Comparison of ENCODE assay signal across 1 cellular context in the genomic region with DNA sequence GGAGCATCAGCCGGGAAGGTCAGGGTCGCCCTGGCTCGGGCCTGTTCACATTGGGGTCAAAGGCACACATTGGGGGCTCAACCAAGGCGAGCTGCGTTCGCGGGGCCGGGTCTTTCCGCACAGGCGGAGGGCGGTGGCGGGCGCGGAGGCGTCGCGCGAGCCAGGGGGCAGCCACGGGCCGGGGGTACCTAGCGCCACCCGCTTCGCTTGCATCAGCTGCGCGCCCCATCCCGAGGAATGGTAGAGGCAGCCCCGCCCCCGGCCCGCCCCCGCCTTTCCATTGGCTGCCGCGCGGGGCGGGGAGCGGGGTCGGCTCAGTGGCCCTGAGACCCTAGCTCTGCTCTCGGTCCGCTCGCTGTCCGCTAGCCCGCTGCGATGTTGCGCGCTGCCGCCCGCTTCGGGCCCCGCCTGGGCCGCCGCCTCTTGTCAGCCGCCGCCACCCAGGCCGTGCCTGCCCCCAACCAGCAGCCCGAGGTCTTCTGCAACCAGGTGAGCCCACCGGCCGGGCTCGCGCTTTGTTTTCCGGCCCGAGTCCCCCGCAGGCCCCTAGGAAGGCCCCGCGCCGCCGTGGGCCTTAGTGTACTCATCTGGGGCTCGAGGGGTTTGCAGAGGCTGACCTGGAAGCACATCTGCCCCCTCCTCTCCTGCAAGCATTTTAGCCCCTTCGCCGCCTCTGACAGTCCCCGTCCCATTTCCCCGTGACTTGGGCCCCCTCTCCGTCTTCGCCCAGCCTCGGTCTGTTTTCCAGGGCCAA.
TF ChIP-seq lines count a peak whose summit lies in the region.

A gene (plus strand): TSS at position 326 of the 754 bp plus-strand sequence. CDS start 50 bp downstream, at position 376.

TF ChIP-seq in HepG2, 621 proteins besides CTCF, POLR2A, EP300 and RAD21 (continued from another document and continues in another):
- TF ChIP-seq, protein P1, sequence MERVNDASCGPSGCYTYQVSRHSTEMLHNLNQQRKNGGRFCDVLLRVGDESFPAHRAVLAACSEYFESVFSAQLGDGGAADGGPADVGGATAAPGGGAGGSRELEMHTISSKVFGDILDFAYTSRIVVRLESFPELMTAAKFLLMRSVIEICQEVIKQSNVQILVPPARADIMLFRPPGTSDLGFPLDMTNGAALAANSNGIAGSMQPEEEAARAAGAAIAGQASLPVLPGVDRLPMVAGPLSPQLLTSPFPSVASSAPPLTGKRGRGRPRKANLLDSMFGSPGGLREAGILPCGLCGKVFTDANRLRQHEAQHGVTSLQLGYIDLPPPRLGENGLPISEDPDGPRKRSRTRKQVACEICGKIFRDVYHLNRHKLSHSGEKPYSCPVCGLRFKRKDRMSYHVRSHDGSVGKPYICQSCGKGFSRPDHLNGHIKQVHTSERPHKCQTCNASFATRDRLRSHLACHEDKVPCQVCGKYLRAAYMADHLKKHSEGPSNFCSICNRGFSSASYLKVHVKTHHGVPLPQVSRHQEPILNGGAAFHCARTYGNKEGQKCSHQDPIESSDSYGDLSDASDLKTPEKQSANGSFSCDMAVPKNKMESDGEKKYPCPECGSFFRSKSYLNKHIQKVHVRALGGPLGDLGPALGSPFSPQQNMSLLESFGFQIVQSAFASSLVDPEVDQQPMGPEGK (CRISPR knock-in tag; IDR thresholded peaks at IDR 0.05) = peak; percentile 80
- TF ChIP-seq, protein P2, sequence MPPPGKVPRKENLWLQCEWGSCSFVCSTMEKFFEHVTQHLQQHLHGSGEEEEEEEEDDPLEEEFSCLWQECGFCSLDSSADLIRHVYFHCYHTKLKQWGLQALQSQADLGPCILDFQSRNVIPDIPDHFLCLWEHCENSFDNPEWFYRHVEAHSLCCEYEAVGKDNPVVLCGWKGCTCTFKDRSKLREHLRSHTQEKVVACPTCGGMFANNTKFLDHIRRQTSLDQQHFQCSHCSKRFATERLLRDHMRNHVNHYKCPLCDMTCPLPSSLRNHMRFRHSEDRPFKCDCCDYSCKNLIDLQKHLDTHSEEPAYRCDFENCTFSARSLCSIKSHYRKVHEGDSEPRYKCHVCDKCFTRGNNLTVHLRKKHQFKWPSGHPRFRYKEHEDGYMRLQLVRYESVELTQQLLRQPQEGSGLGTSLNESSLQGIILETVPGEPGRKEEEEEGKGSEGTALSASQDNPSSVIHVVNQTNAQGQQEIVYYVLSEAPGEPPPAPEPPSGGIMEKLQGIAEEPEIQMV (CRISPR knock-in tag; IDR thresholded peaks at IDR 0.05; ENCODE audit: low read depth) = peak; percentile 97
- TF ChIP-seq ZBTB42 (CRISPR knock-in tag; IDR thresholded peaks at IDR 0.05) (no peak), DPF2 (CRISPR knock-in tag; IDR thresholded peaks at IDR 0.05; ENCODE audit: borderline replicate concordance, low read depth) (0 out of 2 replicates have a peak, but pooled peaks have one; percentile 11), NR2F2 (IDR thresholded peaks at IDR 0.05; ENCODE audit: borderline replicate concordance, low read depth) (peak; percentile 29; the same call in 1 of the 2 replicates), ZNF773 (CRISPR knock-in tag; IDR thresholded peaks at IDR 0.05; ENCODE audit: borderline replicate concordance) (peak; percentile 75; the same call in 1 of the 2 replicates), ZNF605 (CRISPR knock-in tag; IDR thresholded peaks at IDR 0.05) (peak; percentile 66; the same call in 1 of the 2 replicates), ZNF776 (CRISPR knock-in tag; IDR thresholded peaks at IDR 0.05) (peak; percentile 68), ZNF44 (CRISPR knock-in tag; IDR thresholded peaks at IDR 0.05) (0 out of 2 replicates have a peak, but pooled peaks have one; percentile 45), TMF1 (CRISPR knock-in tag; IDR thresholded peaks at IDR 0.05; ENCODE audit: low read depth) (peak; percentile 48; the same call in 1 of the 2 replicates), KDM2A (CRISPR knock-in tag; IDR thresholded peaks at IDR 0.05; ENCODE audit: borderline replicate concordance, low read depth) (peak; percentile 91), ZNF703 (CRISPR knock-in tag; IDR thresholded peaks at IDR 0.05; ENCODE audit: borderline replicate concordance) (peak; percentile 84; the same call in 1 of the 2 replicates), ZBTB20 (CRISPR knock-in tag; IDR thresholded peaks at IDR 0.05; ENCODE audit: borderline replicate concordance, low read depth) (0 out of 2 replicates have a peak, but pooled peaks have one; percentile 45), ZNF567 (CRISPR knock-in tag; IDR thresholded peaks at IDR 0.05; ENCODE audit: borderline replicate concordance) (no peak), SP1 (IDR thresholded peaks at IDR 0.05) (no peak), SP1 (CRISPR knock-in tag; IDR thresholded peaks at IDR 0.05) (peak; percentile 75; the same call in 1 of the 2 replicates), ZFX (CRISPR knock-in tag; IDR thresholded peaks at IDR 0.05; ENCODE audit: low read depth) (peak; percentile 97), ZNF883 (CRISPR knock-in tag; IDR thresholded peaks at IDR 0.05; ENCODE audit: not compliant biosample characterization) (peak; percentile 53), GPN1 (CRISPR knock-in tag; IDR thresholded peaks at IDR 0.05; ENCODE audit: borderline replicate concordance) (no peak), HOXA9 (CRISPR knock-in tag; IDR thresholded peaks at IDR 0.05; ENCODE audit: borderline replicate concordance) (peak; percentile 84; the same call in 1 of the 2 replicates), SAFB2 (CRISPR knock-in tag; IDR thresholded peaks at IDR 0.05; ENCODE audit: borderline replicate concordance, low read depth) (no peak), PHF21A (CRISPR knock-in tag; IDR thresholded peaks at IDR 0.05) (peak; percentile 48), ZMYM2 (CRISPR knock-in tag; IDR thresholded peaks at IDR 0.05) (peak; percentile 22; the same call in 1 of the 2 replicates), YY1 (IDR thresholded peaks at IDR 0.05; ENCODE audit: insufficient read depth, insufficient replicate concordance, low read depth, low read length) (peak; percentile 20), HDAC2 (CRISPR knock-in tag; IDR thresholded peaks at IDR 0.05) (peak; percentile 22), NFKB2 (CRISPR knock-in tag; IDR thresholded peaks at IDR 0.05; ENCODE audit: borderline replicate concordance) (peak; percentile 45; the same call in 1 of the 2 replicates), MED13 (CRISPR knock-in tag; IDR thresholded peaks at IDR 0.05) (peak; percentile 46; the same call in 1 of the 2 replicates), HDAC1 (CRISPR knock-in tag; IDR thresholded peaks at IDR 0.05) (peak; percentile 21; the same call in 1 of the 2 replicates)
- TF ChIP-seq, protein P3, sequence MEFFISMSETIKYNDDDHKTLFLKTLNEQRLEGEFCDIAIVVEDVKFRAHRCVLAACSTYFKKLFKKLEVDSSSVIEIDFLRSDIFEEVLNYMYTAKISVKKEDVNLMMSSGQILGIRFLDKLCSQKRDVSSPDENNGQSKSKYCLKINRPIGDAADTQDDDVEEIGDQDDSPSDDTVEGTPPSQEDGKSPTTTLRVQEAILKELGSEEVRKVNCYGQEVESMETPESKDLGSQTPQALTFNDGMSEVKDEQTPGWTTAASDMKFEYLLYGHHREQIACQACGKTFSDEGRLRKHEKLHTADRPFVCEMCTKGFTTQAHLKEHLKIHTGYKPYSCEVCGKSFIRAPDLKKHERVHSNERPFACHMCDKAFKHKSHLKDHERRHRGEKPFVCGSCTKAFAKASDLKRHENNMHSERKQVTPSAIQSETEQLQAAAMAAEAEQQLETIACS (CRISPR knock-in tag; IDR thresholded peaks at IDR 0.05) = peak; percentile 28; the same call in 1 of the 2 replicates
- TF ChIP-seq, protein P4, sequence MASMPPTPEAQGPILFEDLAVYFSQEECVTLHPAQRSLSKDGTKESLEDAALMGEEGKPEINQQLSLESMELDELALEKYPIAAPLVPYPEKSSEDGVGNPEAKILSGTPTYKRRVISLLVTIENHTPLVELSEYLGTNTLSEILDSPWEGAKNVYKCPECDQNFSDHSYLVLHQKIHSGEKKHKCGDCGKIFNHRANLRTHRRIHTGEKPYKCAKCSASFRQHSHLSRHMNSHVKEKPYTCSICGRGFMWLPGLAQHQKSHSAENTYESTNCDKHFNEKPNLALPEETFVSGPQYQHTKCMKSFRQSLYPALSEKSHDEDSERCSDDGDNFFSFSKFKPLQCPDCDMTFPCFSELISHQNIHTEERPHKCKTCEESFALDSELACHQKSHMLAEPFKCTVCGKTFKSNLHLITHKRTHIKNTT (CRISPR knock-in tag; IDR thresholded peaks at IDR 0.05) = no peak
- TF ChIP-seq, protein P5, sequence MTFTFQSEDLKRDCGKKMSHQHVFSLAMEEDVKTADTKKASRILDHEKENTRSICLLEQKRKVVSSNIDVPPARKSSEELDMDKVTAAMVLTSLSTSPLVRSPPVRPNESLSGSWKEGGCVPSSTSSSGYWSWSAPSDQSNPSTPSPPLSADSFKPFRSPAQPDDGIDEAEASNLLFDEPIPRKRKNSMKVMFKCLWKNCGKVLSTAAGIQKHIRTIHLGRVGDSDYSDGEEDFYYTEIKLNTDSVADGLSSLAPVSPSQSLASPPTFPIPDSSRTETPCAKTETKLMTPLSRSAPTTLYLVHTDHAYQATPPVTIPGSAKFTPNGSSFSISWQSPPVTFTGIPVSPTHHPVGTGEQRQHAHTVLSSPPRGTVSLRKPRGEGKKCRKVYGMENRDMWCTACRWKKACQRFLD (CRISPR knock-in tag; IDR thresholded peaks at IDR 0.05; ENCODE audit: borderline replicate concordance) = peak; percentile 81; the same call in 1 of the 2 replicates
- TF ChIP-seq, protein P6, sequence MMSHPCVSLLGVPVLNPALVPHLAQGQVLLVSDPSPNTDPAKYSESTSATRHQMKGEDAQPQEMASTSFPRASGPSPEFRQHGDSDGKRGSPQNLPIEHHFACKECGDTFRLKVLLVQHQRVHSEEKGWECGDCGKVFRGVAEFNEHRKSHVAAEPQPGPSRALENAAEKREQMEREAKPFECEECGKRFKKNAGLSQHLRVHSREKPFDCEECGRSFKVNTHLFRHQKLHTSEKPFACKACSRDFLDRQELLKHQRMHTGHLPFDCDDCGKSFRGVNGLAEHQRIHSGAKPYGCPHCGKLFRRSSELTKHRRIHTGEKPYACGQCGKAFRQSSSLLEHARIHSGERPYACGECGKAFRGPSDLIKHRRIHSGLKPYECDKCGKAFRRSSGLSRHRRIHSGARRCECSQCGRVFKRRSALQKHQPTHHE (CRISPR knock-in tag; IDR thresholded peaks at IDR 0.05; ENCODE audit: borderline replicate concordance) = no peak
- TF ChIP-seq, protein P7, sequence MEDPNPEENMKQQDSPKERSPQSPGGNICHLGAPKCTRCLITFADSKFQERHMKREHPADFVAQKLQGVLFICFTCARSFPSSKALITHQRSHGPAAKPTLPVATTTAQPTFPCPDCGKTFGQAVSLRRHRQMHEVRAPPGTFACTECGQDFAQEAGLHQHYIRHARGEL (CRISPR knock-in tag; IDR thresholded peaks at IDR 0.05) = no peak
- TF ChIP-seq, protein P8, sequence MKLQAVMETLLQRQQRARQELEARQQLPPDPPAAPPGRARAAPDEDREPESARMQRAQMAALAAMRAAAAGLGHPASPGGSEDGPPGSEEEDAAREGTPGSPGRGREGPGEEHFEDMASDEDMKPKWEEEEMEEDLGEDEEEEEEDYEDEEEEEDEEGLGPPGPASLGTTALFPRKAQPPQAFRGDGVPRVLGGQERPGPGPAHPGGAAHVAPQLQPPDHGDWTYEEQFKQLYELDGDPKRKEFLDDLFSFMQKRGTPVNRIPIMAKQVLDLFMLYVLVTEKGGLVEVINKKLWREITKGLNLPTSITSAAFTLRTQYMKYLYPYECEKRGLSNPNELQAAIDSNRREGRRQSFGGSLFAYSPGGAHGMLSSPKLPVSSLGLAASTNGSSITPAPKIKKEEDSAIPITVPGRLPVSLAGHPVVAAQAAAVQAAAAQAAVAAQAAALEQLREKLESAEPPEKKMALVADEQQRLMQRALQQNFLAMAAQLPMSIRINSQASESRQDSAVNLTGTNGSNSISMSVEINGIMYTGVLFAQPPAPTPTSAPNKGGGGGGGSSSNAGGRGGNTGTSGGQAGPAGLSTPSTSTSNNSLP (IDR thresholded peaks at IDR 0.05; ENCODE audit: low read depth, low read length) = no peak
- TF ChIP-seq, protein P9, sequence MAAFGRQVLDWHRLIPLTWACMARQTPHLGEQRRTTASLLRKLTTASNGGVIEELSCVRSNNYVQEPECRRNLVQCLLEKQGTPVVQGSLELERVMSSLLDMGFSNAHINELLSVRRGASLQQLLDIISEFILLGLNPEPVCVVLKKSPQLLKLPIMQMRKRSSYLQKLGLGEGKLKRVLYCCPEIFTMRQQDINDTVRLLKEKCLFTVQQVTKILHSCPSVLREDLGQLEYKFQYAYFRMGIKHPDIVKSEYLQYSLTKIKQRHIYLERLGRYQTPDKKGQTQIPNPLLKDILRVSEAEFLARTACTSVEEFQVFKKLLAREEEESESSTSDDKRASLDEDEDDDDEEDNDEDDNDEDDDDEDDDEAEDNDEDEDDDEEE (CRISPR knock-in tag; IDR thresholded peaks at IDR 0.05) = 0 out of 2 replicates have a peak, but pooled peaks have one; percentile 47
- TF ChIP-seq, protein P10, sequence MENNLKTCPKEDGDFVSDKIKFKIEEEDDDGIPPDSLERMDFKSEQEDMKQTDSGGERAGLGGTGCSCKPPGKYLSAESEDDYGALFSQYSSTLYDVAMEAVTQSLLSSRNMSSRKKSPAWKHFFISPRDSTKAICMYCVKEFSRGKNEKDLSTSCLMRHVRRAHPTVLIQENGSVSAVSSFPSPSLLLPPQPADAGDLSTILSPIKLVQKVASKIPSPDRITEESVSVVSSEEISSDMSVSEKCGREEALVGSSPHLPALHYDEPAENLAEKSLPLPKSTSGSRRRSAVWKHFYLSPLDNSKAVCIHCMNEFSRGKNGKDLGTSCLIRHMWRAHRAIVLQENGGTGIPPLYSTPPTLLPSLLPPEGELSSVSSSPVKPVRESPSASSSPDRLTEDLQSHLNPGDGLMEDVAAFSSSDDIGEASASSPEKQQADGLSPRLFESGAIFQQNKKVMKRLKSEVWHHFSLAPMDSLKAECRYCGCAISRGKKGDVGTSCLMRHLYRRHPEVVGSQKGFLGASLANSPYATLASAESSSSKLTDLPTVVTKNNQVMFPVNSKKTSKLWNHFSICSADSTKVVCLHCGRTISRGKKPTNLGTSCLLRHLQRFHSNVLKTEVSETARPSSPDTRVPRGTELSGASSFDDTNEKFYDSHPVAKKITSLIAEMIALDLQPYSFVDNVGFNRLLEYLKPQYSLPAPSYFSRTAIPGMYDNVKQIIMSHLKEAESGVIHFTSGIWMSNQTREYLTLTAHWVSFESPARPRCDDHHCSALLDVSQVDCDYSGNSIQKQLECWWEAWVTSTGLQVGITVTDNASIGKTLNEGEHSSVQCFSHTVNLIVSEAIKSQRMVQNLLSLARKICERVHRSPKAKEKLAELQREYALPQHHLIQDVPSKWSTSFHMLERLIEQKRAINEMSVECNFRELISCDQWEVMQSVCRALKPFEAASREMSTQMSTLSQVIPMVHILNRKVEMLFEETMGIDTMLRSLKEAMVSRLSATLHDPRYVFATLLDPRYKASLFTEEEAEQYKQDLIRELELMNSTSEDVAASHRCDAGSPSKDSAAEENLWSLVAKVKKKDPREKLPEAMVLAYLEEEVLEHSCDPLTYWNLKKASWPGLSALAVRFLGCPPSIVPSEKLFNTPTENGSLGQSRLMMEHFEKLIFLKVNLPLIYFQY (CRISPR knock-in tag; IDR thresholded peaks at IDR 0.05; ENCODE audit: borderline replicate concordance) = peak; percentile 82; the same call in 1 of the 2 replicates
